20 cellular contexts compared by ENCODE assay signal in the genomic region with DNA sequence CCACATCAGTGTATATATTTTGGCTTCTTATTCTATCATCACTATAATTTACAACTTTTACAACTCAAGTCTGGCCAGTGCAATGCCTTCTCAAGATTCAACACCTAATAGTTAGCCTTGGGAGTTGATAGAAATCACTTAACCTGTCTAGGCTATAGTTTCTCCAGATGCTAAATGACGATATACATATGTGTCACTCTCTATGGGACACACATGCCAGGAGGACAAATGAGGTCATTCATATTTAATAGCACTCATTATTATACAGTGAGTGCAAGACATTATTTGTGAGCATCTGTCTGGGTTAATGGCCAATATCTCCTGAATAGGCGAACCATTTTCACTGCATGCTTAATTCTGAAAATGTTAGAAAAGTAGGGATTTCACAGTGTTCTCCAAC.
DNase-seq lines count a peak whose midpoint lies in the region; ATAC-seq, FAIRE-seq and TF ChIP-seq lines count a peak whose summit lies in the region.
"Had no signal": no experiment of that assay in that cellular context is flagged by ENCODE, and none has a peak within 500 bp of the region (broad histone marks: within the 10 kb centered on the region; RNA-seq: fewer than 3 reads in every experiment).

No MANE protein-coding gene starts in this region.

- H3K4me3 ChIP-seq in HepG2 (replicated peaks in 1 of 3; ENCODE audit: insufficient read depth in 1 of 3, low read depth in 2 of 3, low read length in 3 of 3) (no peak overlapping the region), right lobe of liver (no peak overlapping the region)
- H3K4me3 ChIP-seq: A549; BLaER1 treated with 17β-estradiol and CSF1 and Interleukin-3, amounts not matched to agents 10 nM and 100 nM had no signal

- FAIRE-seq in HepG2 (lab: Jason Lieb, UNC) = no peak
- FAIRE-seq: A549, D721Med, G401.6, GM12891, GM19239 had no signal

- H3K36me3 ChIP-seq in HepG2 (replicated peaks in 1 of 2; ENCODE audit: control insufficient read depth in 1 of 2, insufficient read depth in 2 of 2, low read length in 2 of 2) (no peaks in the 10 kb centered on the region), right lobe of liver (no peaks in the 10 kb centered on the region)
- H3K36me3 ChIP-seq: BLaER1 treated with 17β-estradiol and CSF1 and Interleukin-3, amounts not matched to agents 10 nM and 100 nM had no signal

- no peaks in the 10 kb centered on the region; a peak in 1 of 5 replicates for H3K27me3 ChIP-seq in HepG2 (ENCODE audit: control insufficient read depth in 1 of 2, insufficient read depth in 2 of 2, low read length in 2 of 2)
- H3K27me3 ChIP-seq in right lobe of liver = no peaks in the 10 kb centered on the region
- H3K27me3 ChIP-seq: BLaER1 treated with 17β-estradiol and CSF1 and Interleukin-3, amounts not matched to agents 10 nM and 100 nM had no signal

- no peak overlapping the region for H3K4me2 ChIP-seq in HepG2 (ENCODE audit: low read depth, low read length)
- H3K4me2 ChIP-seq: A549; BLaER1 treated with 17β-estradiol and CSF1 and Interleukin-3, amounts not matched to agents 10 nM and 100 nM had no signal

- H2AFZ ChIP-seq in HepG2 (ENCODE audit: low read length) = no peak overlapping the region

- DNase-seq in DMS 273 (lab: John Stamatoyannopoulos, UW; ENCODE audit: unreplicated experiment) (peak; percentile 61), DMS 273 treated with DMSO at 0.1 percent for 48 hours (lab: John Stamatoyannopoulos, UW) (no peak), HepG2 (ENCODE audit: low spot score) (no peak), right lobe of liver (no peak)
- DNase-seq: AML-193; Caco-2; Calu3; CD4-positive, alpha-beta T cell; CD8-positive, alpha-beta T cell; DMS79 treated with DMSO at 0.1 percent for 48 hours; GF-D8 had no signal

- TF ChIP-seq RAD21 in HepG2 (CRISPR knock-in tag; IDR thresholded peaks at IDR 0.05) = no peak

- CTCF ChIA-PET in HepG2 (lab: Yijun Ruan, JAX; ENCODE audit: low intra/inter-chr PET ratio, low total read pairs) = no interaction called here

- no TSS peak for BruUV-seq in HepG2 (replicated peaks; lab: Mats Ljungman, UMichigan)

- ATAC-seq in HepG2 = no peak
- ATAC-seq in right lobe of liver = no peak
- ATAC-seq in GM21390 (IDR thresholded peaks at IDR 0.05; ENCODE audit: unreplicated experiment) = no peak
- ATAC-seq: CD8-positive, alpha-beta T cell had no signal

- H3K27ac ChIP-seq in HepG2 (ENCODE audit: extremely low read length, insufficient read depth, low read length) (no peak overlapping the region), right lobe of liver (no peak overlapping the region)
- H3K27ac ChIP-seq: 22Rv1; A549; BLaER1 treated with 17β-estradiol and CSF1 and Interleukin-3, amounts not matched to agents 10 nM and 100 nM; C4-2B had no signal

- TF ChIP-seq EP300 in HepG2 (IDR thresholded peaks at IDR 0.05; ENCODE audit: low read depth in 2 of 2, low read length in 2 of 2) (no peak), HepG2 (CRISPR knock-in tag; IDR thresholded peaks at IDR 0.05; ENCODE audit: borderline replicate concordance) (no peak)

- H3K4me1 ChIP-seq in HepG2 (ENCODE audit: insufficient read depth, low read length) = no peaks in the 10 kb centered on the region
- no peaks in the 10 kb centered on the region for H3K4me1 ChIP-seq in right lobe of liver
- H3K4me1 ChIP-seq: A549; BLaER1 treated with 17β-estradiol and CSF1 and Interleukin-3, amounts not matched to agents 10 nM and 100 nM; Caco-2 had no signal

- WGBS in HepG2 (ENCODE audit: low lambda C conversion rate) = 0% methylated on average over 2 of the region's 2 CpGs
- 78% methylated on average over 2 of the region's 2 CpGs for WGBS in right lobe of liver (ENCODE audit: insufficient coverage, low coverage, low lambda C conversion rate, missing lambda C conversion rate)

- H3K9me3 ChIP-seq in HepG2 (ENCODE audit: low read length) (no peaks in the 10 kb centered on the region), right lobe of liver (no peaks in the 10 kb centered on the region)
- H3K9me3 ChIP-seq: Caco-2 had no signal

- POLR2A ChIA-PET in HepG2 (lab: Yijun Ruan, JAX) = no interaction called here

- in situ Hi-C loops in HepG2 (cut with HindIII; ENCODE audit: extremely low pct_ligation_motif_present, low pct_unique_long_range_greater_than_20kb) = loop anchor here (25.0 kb wide), 1 partner anchor 844 kb away; a partner anchor contains a TSS

- H3K9ac ChIP-seq in HepG2 (ENCODE audit: insufficient read depth, low read depth, low read length) = no peak overlapping the region
- H3K9ac ChIP-seq: BLaER1 treated with 17β-estradiol and CSF1 and Interleukin-3, amounts not matched to agents 10 nM and 100 nM had no signal

- H3K79me2 ChIP-seq in HepG2 (ENCODE audit: insufficient read depth, low read length) = no peaks in the 10 kb centered on the region

- TF ChIP-seq POLR2A in HepG2 (IDR thresholded peaks at IDR 0.05; ENCODE audit: insufficient read depth in 1 of 2, low read depth in 2 of 2, low read length in 2 of 2) (no peak), right lobe of liver (IDR thresholded peaks at IDR 0.05) (no peak)

- intact Hi-C loops in HepG2 (cut with micrococcal nuclease; ENCODE audit: unreplicated experiment) (no loop called here), right lobe of liver (cut with DNase I) (no loop called here)

- TF ChIP-seq CTCF in HepG2 (CRISPR knock-in tag; IDR thresholded peaks at IDR 0.05) (no peak), right lobe of liver (IDR thresholded peaks at IDR 0.05) (no peak)

- no peaks in the 10 kb centered on the region for H4K20me1 ChIP-seq in HepG2 (ENCODE audit: insufficient read depth, low read length)
- H4K20me1 ChIP-seq: BLaER1 treated with 17β-estradiol and CSF1 and Interleukin-3, amounts not matched to agents 10 nM and 100 nM had no signal

TF ChIP-seq in HepG2, 621 proteins besides CTCF, POLR2A, EP300 and RAD21:
- TF ChIP-seq ATF7 (IDR thresholded peaks at IDR 0.05) (peak; percentile 57), ATF7 (CRISPR knock-in tag; IDR thresholded peaks at IDR 0.05) (no peak), SOX5 (CRISPR knock-in tag; IDR thresholded peaks at IDR 0.05; ENCODE audit: borderline replicate concordance) (no peak)
